Comparison of ENCODE assay signal across 15 cellular contexts in genomic region chr13:75411924-75412537, GRCh38.
DNase-seq lines count a peak whose midpoint lies in the region; ATAC-seq and TF ChIP-seq lines count a peak whose summit lies in the region.
"Had no signal": no experiment of that assay in that cellular context is flagged by ENCODE, and none has a peak within 500 bp of the region (broad histone marks: within the 10 kb centered on the region; RNA-seq: fewer than 3 reads in every experiment).

No MANE protein-coding gene starts in this region.

- intact Hi-C loops in MCF 10A (cut with micrococcal nuclease), result no loop called here
- intact Hi-C loops in mammary epithelial cell (cut with micrococcal nuclease), result no loop called here
- intact Hi-C loops in right lobe of liver (cut with DNase I), result no loop called here

- dilution Hi-C loops in mammary epithelial cell (cut with HindIII; ENCODE audit: low sequenced_read_pairs), result no loop called here

- no peak overlapping the region for H3K9ac ChIP-seq in mammary epithelial cell (ENCODE audit: insufficient read depth, low read length)
- no peak overlapping the region for H3K9ac ChIP-seq in skeletal muscle tissue (ENCODE audit: low read depth in 1 of 3, low read length in 3 of 3)
- H3K9ac ChIP-seq: BLaER1 treated with 17β-estradiol and CSF1 and Interleukin-3, amounts not matched to agents 10 nM and 100 nM had no signal

- H3K4me1 Mint-ChIP-seq in MCF 10A (ENCODE audit: insufficient read depth, unreplicated experiment), result peaks cover 27% of the 10 kb centered on the region
- H3K4me1 Mint-ChIP-seq in WTC11, result peaks cover 21% of the 10 kb centered on the region

- CTCF ChIA-PET in MCF 10A (lab: Yijun Ruan, JAX) (no interaction called here), mammary epithelial cell (lab: Charles Lee; ENCODE audit: low non-redundant PET) (no interaction called here), WTC11 (lab: Charles Lee) (interaction anchor here (0.6 to 1.6 kb wide), 2 partner anchors 70 to 1433 kb away, joined by 3 to 4 read pairs; partner anchors contain the start of gene TBC1D4)

- H3K36me3 Mint-ChIP-seq in MCF 10A (ENCODE audit: insufficient read depth, unreplicated experiment), result no peaks in the 10 kb centered on the region
- no peaks in the 10 kb centered on the region for H3K36me3 Mint-ChIP-seq in WTC11
- H3K36me3 Mint-ChIP-seq: CD4-positive, CD25-positive, alpha-beta regulatory T cell had no signal

- no peak overlapping the region for H3K4me3 Mint-ChIP-seq in MCF 10A (ENCODE audit: unreplicated experiment)
- H3K4me3 Mint-ChIP-seq in WTC11, result no peak overlapping the region
- H3K4me3 Mint-ChIP-seq: CD4-positive, CD25-positive, alpha-beta regulatory T cell had no signal

- peak; percentile 5 for DNase-seq in MCF 10A (ENCODE audit: unreplicated experiment)
- DNase-seq in mammary epithelial cell, result no peak
- no peak for DNase-seq in WTC11 (ENCODE audit: low spot score)
- DNase-seq in right lobe of liver, result peak; percentile 47 to 65 (median 53)
- DNase-seq in 8988T, result no peak
- DNase-seq in NCI-H526 treated with DMSO at 0.1 percent for 48 hours (lab: John Stamatoyannopoulos, UW), result no peak
- DNase-seq: ACHN; Calu3; CD4-positive, CD25-positive, alpha-beta regulatory T cell; DMS 273 treated with DMSO at 0.1 percent for 48 hours; HCEC 1CT had no signal

- in situ Hi-C loops in mammary epithelial cell (cut with MboI; ENCODE audit: low sequenced_read_pairs in 2 of 2), result no loop called here

- no peak for ATAC-seq in WTC11
- ATAC-seq in right lobe of liver, result peak; percentile 66 to 88 (median 82)
- no peak for ATAC-seq in HG03139 (IDR thresholded peaks at IDR 0.05; ENCODE audit: unreplicated experiment)
- ATAC-seq: GM12878 had no signal

- POLR2A ChIA-PET in MCF 10A (lab: Yijun Ruan, JAX), result no interaction called here
- POLR2A ChIA-PET in WTC11 (lab: Charles Lee), result no interaction called here

- no peaks in the 10 kb centered on the region for H4K20me1 ChIP-seq in mammary epithelial cell (ENCODE audit: insufficient read depth, low read length)

- H2AFZ ChIP-seq in mammary epithelial cell (ENCODE audit: low read depth, low read length), result no peak overlapping the region

- H3K27ac Mint-ChIP-seq in MCF 10A (ENCODE audit: low read depth, unreplicated experiment), result no peak overlapping the region
- H3K27ac Mint-ChIP-seq in WTC11, result no peak overlapping the region
- H3K27ac Mint-ChIP-seq: CD4-positive, CD25-positive, alpha-beta regulatory T cell had no signal

- no peak overlapping the region for H3K4me2 ChIP-seq in mammary epithelial cell (ENCODE audit: insufficient read depth, low read depth, low read length)
- H3K4me2 ChIP-seq: BLaER1 treated with 17β-estradiol and CSF1 and Interleukin-3, amounts not matched to agents 10 nM and 100 nM had no signal

- peaks cover 26% of the 10 kb centered on the region for H3K79me2 ChIP-seq in mammary epithelial cell (ENCODE audit: insufficient read depth, low read length)

- 95% methylated on average over 4 of the region's 4 CpGs for WGBS in mammary epithelial cell (ENCODE audit: low coverage, missing lambda C conversion rate)
- 43% methylated on average over 4 of the region's 4 CpGs for WGBS in right lobe of liver (ENCODE audit: insufficient coverage, low coverage, low lambda C conversion rate, missing lambda C conversion rate)

- H3K4me3 ChIP-seq in mammary epithelial cell (replicated peaks in 1 of 3; ENCODE audit: insufficient read depth in 1 of 3, low read depth in 2 of 3, low read length in 3 of 3) (no peak overlapping the region), right lobe of liver (no peak overlapping the region), skeletal muscle tissue (ENCODE audit: low read length in 3 of 3) (no peak overlapping the region)
- H3K4me3 ChIP-seq: BLaER1 treated with 17β-estradiol and CSF1 and Interleukin-3, amounts not matched to agents 10 nM and 100 nM; GM12878 had no signal

- peaks cover 17% of the 10 kb centered on the region for H3K4me1 ChIP-seq in mammary epithelial cell (ENCODE audit: insufficient read depth, low read length)
- H3K4me1 ChIP-seq in right lobe of liver, result peaks cover 0 to 32% (median 11%) of the 10 kb centered on the region in 4 donors
- peaks cover 15 to 38% (median 20%) of the 10 kb centered on the region in 3 donors for H3K4me1 ChIP-seq in skeletal muscle tissue (ENCODE audit: control insufficient read depth in 3 of 3, insufficient read depth in 3 of 3, low read length in 3 of 3)

- TF ChIP-seq CTCF in MCF 10A (IDR thresholded peaks at IDR 0.05; ENCODE audit: unreplicated experiment) (no peak), mammary epithelial cell (conservative IDR thresholded peaks at IDR 0.05 in 1 of 2, IDR thresholded peaks at IDR 0.05 in 1 of 2; ENCODE audit: extremely low read depth in 1 of 2, insufficient read depth in 1 of 2, low read depth in 1 of 2, low read length in 2 of 2) (no peak), WTC11 (IDR thresholded peaks at IDR 0.05) (no peak), right lobe of liver (IDR thresholded peaks at IDR 0.05) (no peak)

- TF ChIP-seq POLR2A in right lobe of liver (IDR thresholded peaks at IDR 0.05), result no peak

- no peaks in the 10 kb centered on the region for H3K27me3 ChIP-seq in mammary epithelial cell (ENCODE audit: insufficient read depth, low read length)
- H3K27me3 ChIP-seq in right lobe of liver, result no peaks in the 10 kb centered on the region
- H3K27me3 ChIP-seq in skeletal muscle tissue (ENCODE audit: control insufficient read depth in 3 of 3, insufficient read depth in 3 of 3, low read length in 3 of 3), result no peaks in the 10 kb centered on the region
- H3K27me3 ChIP-seq: BLaER1 treated with 17β-estradiol and CSF1 and Interleukin-3, amounts not matched to agents 10 nM and 100 nM had no signal

- H3K9me3 ChIP-seq in mammary epithelial cell (replicated peaks; ENCODE audit: insufficient read depth, low read length) (no peaks in the 10 kb centered on the region), right lobe of liver (no peaks in the 10 kb centered on the region), skeletal muscle tissue (ENCODE audit: control insufficient read depth in 3 of 3, low read length in 3 of 3) (no peaks in the 10 kb centered on the region)

- H3K9me3 Mint-ChIP-seq in MCF 10A (ENCODE audit: unreplicated experiment) (no peaks in the 10 kb centered on the region), WTC11 (no peaks in the 10 kb centered on the region)
- H3K9me3 Mint-ChIP-seq: CD4-positive, CD25-positive, alpha-beta regulatory T cell had no signal

- H3K36me3 ChIP-seq in mammary epithelial cell (ENCODE audit: insufficient read depth, low read length) (no peaks in the 10 kb centered on the region), right lobe of liver (no peaks in the 10 kb centered on the region), skeletal muscle tissue (ENCODE audit: control insufficient read depth in 3 of 3, insufficient read depth in 3 of 3, low read length in 3 of 3) (no peaks in the 10 kb centered on the region)

- H3K27ac ChIP-seq in mammary epithelial cell (ENCODE audit: insufficient read depth, low read depth, low read length) (no peak overlapping the region), right lobe of liver (peak overlapping the region; percentile 15 to 30 (median 25)), skeletal muscle tissue (ENCODE audit: low read depth, low read length) (peak overlapping the region; percentile 91)
- H3K27ac ChIP-seq: BLaER1 treated with 17β-estradiol and CSF1 and Interleukin-3, amounts not matched to agents 10 nM and 100 nM had no signal

- H3K27me3 Mint-ChIP-seq in MCF 10A (ENCODE audit: insufficient read depth, unreplicated experiment) (no peaks in the 10 kb centered on the region), WTC11 (ENCODE audit: low read depth) (no peaks in the 10 kb centered on the region)
- H3K27me3 Mint-ChIP-seq: CD4-positive, CD25-positive, alpha-beta regulatory T cell had no signal

- BruUV-seq in MCF 10A (replicated peaks; lab: Mats Ljungman, UMichigan), result no TSS peak
- no TSS peak for BruUV-seq in mammary epithelial cell (replicated peaks; lab: Mats Ljungman, UMichigan)

TF ChIP-seq in WTC11, 78 proteins besides CTCF, POLR2A, EP300 and RAD21:
- TF ChIP-seq GABPB1 (CRISPR knock-in tag; IDR thresholded peaks at IDR 0.05) (peak; percentile 74), ZNF232 (CRISPR knock-in tag; IDR thresholded peaks at IDR 0.05) (no peak)

Comparison
In these comparisons a context has a peak if more than half of its experiments do, and no peak if none do; other contexts are left out.
1. DNase-seq: peak in MCF 10A (single experiment) and right lobe of liver (3 of 3); none in mammary epithelial cell (single experiment), WTC11 (single experiment), 8988T (single experiment) and NCI-H526 treated with DMSO at 0.1 percent for 48 hours (single experiment).
2. ATAC-seq: peak in right lobe of liver (4 of 4); none in WTC11 (single experiment) and HG03139 (single experiment).